9 cellular contexts compared by ENCODE assay signal in genomic region chr13:42354246-42355117, GRCh38.
DNase-seq lines count a peak whose midpoint lies in the region; ATAC-seq, FAIRE-seq and TF ChIP-seq lines count a peak whose summit lies in the region.
"Had no signal": no experiment of that assay in that cellular context is flagged by ENCODE, and none has a peak within 500 bp of the region (broad histone marks: within the 10 kb centered on the region; RNA-seq: fewer than 3 reads in every experiment).

No MANE protein-coding gene starts in this region.

- H3K4me1 ChIP-seq in heart left ventricle, result peaks cover 0 to 21% (median 0%) of the 10 kb centered on the region in 12 donors
- no peaks in the 10 kb centered on the region for H3K4me1 ChIP-seq in left ventricle myocardium inferior

- H3K9me3 ChIP-seq in heart left ventricle (no peaks in the 10 kb centered on the region), left ventricle myocardium inferior (replicated peaks) (no peaks in the 10 kb centered on the region)

- H3K4me3 ChIP-seq in heart left ventricle, result no peak overlapping the region
- H3K4me3 ChIP-seq in left ventricle myocardium inferior, result no peak overlapping the region

- H3K36me3 ChIP-seq in heart left ventricle (no peaks in the 10 kb centered on the region), left ventricle myocardium inferior (no peaks in the 10 kb centered on the region)

- H3K27ac ChIP-seq in heart left ventricle (peak overlapping the region in 1 of 12 donors; percentile 44), left ventricle myocardium inferior (replicated peaks) (no peak overlapping the region)

- TF ChIP-seq CTCF in heart left ventricle (IDR thresholded peaks at IDR 0.05), result no peak
- TF ChIP-seq CTCF in left ventricle myocardium inferior (IDR thresholded peaks at IDR 0.05; ENCODE audit: borderline replicate concordance), result no peak

- H3K27me3 ChIP-seq in heart left ventricle, result no peaks in the 10 kb centered on the region
- peaks cover 6% of the 10 kb centered on the region for H3K27me3 ChIP-seq in left ventricle myocardium inferior (ENCODE audit: low read depth)

- FAIRE-seq in frontal cortex (lab: Jason Lieb, UNC), result no peak
- FAIRE-seq: G401.6 had no signal

- in situ Hi-C loops in SK-MEL-5 (cut with HindIII; ENCODE audit: low pct_unique_long_range_greater_than_20kb, low sequenced_read_pairs), result no loop called here

- TF ChIP-seq POLR2A in heart left ventricle (IDR thresholded peaks at IDR 0.05), result no peak

- WGBS in heart left ventricle, 4 donors, result 32 to 43% (median 34%) methylated on average over 5 to 6 of the region's 6 CpGs

- intact Hi-C loops in heart left ventricle (cut with DNase I), result no loop called here
- intact Hi-C loops in left ventricle myocardium inferior (cut with micrococcal nuclease), result no loop called here
- intact Hi-C loops in sciatic nerve (cut with DNase I), result no loop called here

- ATAC-seq in heart left ventricle (peak in 3 of 4 donors; percentile 37 to 64 (median 60)), HG02840 (IDR thresholded peaks at IDR 0.05; ENCODE audit: low FRiP score, unreplicated experiment) (peak; percentile 68), sciatic nerve (peak; percentile 65)

- DNase-seq in heart left ventricle, result peak in 1 of 5 donors; percentile 42
- no peak for DNase-seq in left ventricle myocardium inferior
- peak; percentile 47 for DNase-seq in SK-MEL-5 (ENCODE audit: low read depth, low spot score)
- peak; percentile 31 for DNase-seq in central memory CD4-positive, alpha-beta T cell
- DNase-seq in sciatic nerve (ENCODE audit: low spot score), result no peak
- no peak for DNase-seq in NCI-H446 treated with DMSO at 0.1 percent for 48 hours (lab: John Stamatoyannopoulos, UW)
- no peak for DNase-seq in frontal cortex (ENCODE audit: low spot score in 2 of 2)

Comparison
In these comparisons a context has a peak if more than half of its experiments do, and no peak if none do; other contexts are left out.
1. DNase-seq: peak in SK-MEL-5 (single experiment) and central memory CD4-positive, alpha-beta T cell (single experiment); none in left ventricle myocardium inferior (single experiment), sciatic nerve (single experiment), NCI-H446 treated with DMSO at 0.1 percent for 48 hours (single experiment) and frontal cortex (0 of 2).
2. Peak in every context shown above with its lines, with median percentiles within 50 percentile points of each other: ATAC-seq.